8 cellular contexts compared by ENCODE assay signal in the genomic region with DNA sequence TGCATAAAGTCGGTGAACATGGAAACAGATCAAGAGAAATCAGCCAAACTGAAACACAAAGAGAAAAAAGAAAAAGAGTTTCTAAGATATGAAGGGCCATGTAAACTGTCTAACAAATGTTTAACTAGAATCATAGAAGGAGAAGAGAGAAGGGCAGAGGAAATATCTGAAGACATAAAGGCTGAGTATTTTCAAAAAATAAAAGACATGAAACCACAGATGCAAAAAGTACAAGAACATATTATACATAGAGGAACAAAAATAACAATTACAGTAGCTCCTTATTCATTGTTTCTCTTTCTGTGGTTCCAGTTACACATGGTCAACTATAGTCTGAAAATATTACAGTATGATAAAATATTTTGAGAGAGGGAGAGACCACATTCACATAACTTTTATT.
"Had no signal": no experiment of that assay in that cellular context is flagged by ENCODE, and none has a peak within 500 bp of the region (broad histone marks: within the 10 kb centered on the region; RNA-seq: fewer than 3 reads in every experiment).

No MANE protein-coding gene starts in this region.

- FAIRE-seq: G401.6, GM12891, GM12892, GM18507, GM19239 had no signal

- H3K4me3 ChIP-seq: GM12878 had no signal

- DNase-seq: GDM1, GF-D8 had no signal

- ATAC-seq: GM12878 had no signal
